ENCODE assay signal across 14 cellular contexts in the genomic region with DNA sequence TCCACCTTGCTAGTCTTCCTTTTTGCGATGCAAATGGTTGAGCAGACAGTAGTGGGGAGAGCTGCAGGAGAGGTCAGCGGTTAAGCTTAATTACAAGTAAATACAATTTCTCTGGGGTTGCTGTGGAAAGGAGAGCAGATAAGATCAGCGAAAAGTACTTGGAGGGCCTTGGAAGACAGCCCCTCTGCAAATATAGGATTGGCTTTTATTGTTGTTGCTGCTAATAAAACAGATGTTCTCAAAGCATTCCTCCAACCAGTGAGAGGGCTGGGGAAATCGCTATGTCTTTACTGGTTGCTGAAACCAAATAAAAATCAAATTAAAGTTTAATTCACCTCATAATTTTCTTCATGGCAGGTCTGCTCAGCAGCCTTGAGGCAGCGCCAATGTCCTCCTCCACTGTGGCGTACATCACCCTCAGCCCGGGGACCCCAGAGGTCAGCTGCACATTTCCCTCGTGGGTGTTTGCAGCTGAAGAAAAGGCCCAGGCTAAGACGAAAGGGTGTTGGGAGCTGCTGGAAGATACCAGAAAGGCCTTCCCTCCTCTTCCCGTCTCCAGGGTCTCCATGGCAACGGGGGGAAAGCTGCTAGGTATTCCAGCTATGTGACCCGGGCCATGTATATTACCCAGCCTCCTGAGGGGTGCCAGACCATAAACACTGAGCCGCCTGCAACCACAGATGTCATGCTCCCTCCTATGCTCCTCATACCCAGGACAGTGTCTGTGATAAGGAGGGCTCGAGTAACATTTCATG. TPM values are rescaled to one million over a fixed set of nuclear protein-coding genes. Genes with fewer than 3 reads are reported as not detected.
DNase-seq lines count a peak whose midpoint lies in the region; ATAC-seq and TF ChIP-seq lines count a peak whose summit lies in the region.
"Had no signal": no experiment of that assay in that cellular context is flagged by ENCODE, and none has a peak within 500 bp of the region (broad histone marks: within the 10 kb centered on the region; RNA-seq: fewer than 3 reads in every experiment).

No MANE protein-coding gene starts in this region.

- TF ChIP-seq CTCF in nephron (IDR thresholded peaks at IDR 0.05; ENCODE audit: unreplicated experiment in 3 of 3): no peak
- no peak for TF ChIP-seq CTCF in CD4-positive, alpha-beta T cell (IDR thresholded peaks at IDR 0.05)

- no peaks in the 10 kb centered on the region for H3K36me3 Mint-ChIP-seq in nephron (ENCODE audit: low read depth)
- H3K36me3 Mint-ChIP-seq in CD4-positive, alpha-beta T cell (ENCODE audit: low read depth): no peaks in the 10 kb centered on the region

- H3K4me1 Mint-ChIP-seq in nephron: peaks cover 59% of the 10 kb centered on the region
- peaks cover 18% of the 10 kb centered on the region for H3K4me1 Mint-ChIP-seq in CD4-positive, alpha-beta T cell (ENCODE audit: low read depth)
- H3K4me1 Mint-ChIP-seq: B cell had no signal

- peak overlapping the region; percentile 41 to 65 (median 48) for H3K4me3 Mint-ChIP-seq in nephron
- no peak overlapping the region for H3K4me3 Mint-ChIP-seq in CD4-positive, alpha-beta T cell
- H3K4me3 Mint-ChIP-seq: activated naive CD8-positive, alpha-beta T cell; B cell had no signal

- H3K27ac ChIP-seq in CD4-positive, alpha-beta T cell (ENCODE audit: low read depth, low read length): no peak overlapping the region
- H3K27ac ChIP-seq: SJSA1, thyroid gland had no signal

- peaks cover 27% of the 10 kb centered on the region for H3K27me3 Mint-ChIP-seq in nephron (ENCODE audit: low read depth)
- H3K27me3 Mint-ChIP-seq in CD4-positive, alpha-beta T cell: peaks cover 28% of the 10 kb centered on the region

- H3K27ac Mint-ChIP-seq in nephron: peak overlapping the region; percentile 9 to 92 (median 57)
- no peak overlapping the region for H3K27ac Mint-ChIP-seq in CD4-positive, alpha-beta T cell
- H3K27ac Mint-ChIP-seq: activated naive CD8-positive, alpha-beta T cell; B cell had no signal

- no peak for ATAC-seq in esophagus mucosa
- ATAC-seq in CD4-positive, alpha-beta T cell (ENCODE audit: poor library complexity): no peak

- intact Hi-C loops in CD4-positive, alpha-beta T cell (cut with DNase I, micrococcal nuclease): no loop called here

- peak; percentile 65 for DNase-seq in DMS79 treated with DMSO at 0.1 percent for 48 hours (lab: John Stamatoyannopoulos, UW)
- peak; percentile 49 for DNase-seq in M059J (ENCODE audit: low read depth)
- peak; percentile 86 for DNase-seq in ecto neural progenitor cell (ENCODE audit: low spot score)
- DNase-seq in D341Med (ENCODE audit: low spot score): no peak
- no peak for DNase-seq in CD4-positive, alpha-beta T cell
- DNase-seq in A172 (ENCODE audit: low spot score): no peak
- DNase-seq: activated CD4-positive, alpha-beta T cell treated with anti-CD3 and anti-CD28 coated beads for 4 hours; kidney; thyroid gland had no signal

- CTCF ChIA-PET in CD4-positive, alpha-beta T cell (lab: Charles Lee): no interaction called here

- H3K9me3 ChIP-seq in CD4-positive, alpha-beta T cell (ENCODE audit: control insufficient read depth, low read length): no peaks in the 10 kb centered on the region
- H3K9me3 ChIP-seq: SJSA1, thyroid gland had no signal

- POLR2A ChIA-PET in CD4-positive, alpha-beta T cell (lab: Charles Lee): no interaction called here

- no peaks in the 10 kb centered on the region for H3K9me3 Mint-ChIP-seq in nephron
- H3K9me3 Mint-ChIP-seq in CD4-positive, alpha-beta T cell: peaks cover 5% of the 10 kb centered on the region

- H3K27me3 ChIP-seq in CD4-positive, alpha-beta T cell (ENCODE audit: control insufficient read depth, insufficient read depth, low read length): peaks cover 10% of the 10 kb centered on the region
- H3K27me3 ChIP-seq: SJSA1, thyroid gland had no signal

RNA-seq across cellular contexts. Expression of a gene that starts 54.6 kb away (rescaled TPM):
- 5.5 and 6.2 TPM in 2 replicates for total RNA-seq in M059J (2014; rRNA removed; shearing (Covaris generic))
- 9.4 TPM for total RNA-seq in esophagus mucosa
- 10 to 100 TPM; 27.0 to 28.6 TPM for total RNA-seq in CD4-positive, alpha-beta T cell
- 5.1 and 6.0 TPM in 2 replicates for total RNA-seq in A172 (2014; rRNA removed; shearing (Covaris generic))

Comparison
In these comparisons a context has a peak if more than half of its experiments do, and no peak if none do; other contexts are left out.
1. DNase-seq: peak in DMS79 treated with DMSO at 0.1 percent for 48 hours (single experiment), M059J (single experiment) and ecto neural progenitor cell (single experiment); none in D341Med (single experiment), CD4-positive, alpha-beta T cell (0 of 10) and A172 (single experiment).